8 cellular contexts compared by ENCODE assay signal in the genomic region with DNA sequence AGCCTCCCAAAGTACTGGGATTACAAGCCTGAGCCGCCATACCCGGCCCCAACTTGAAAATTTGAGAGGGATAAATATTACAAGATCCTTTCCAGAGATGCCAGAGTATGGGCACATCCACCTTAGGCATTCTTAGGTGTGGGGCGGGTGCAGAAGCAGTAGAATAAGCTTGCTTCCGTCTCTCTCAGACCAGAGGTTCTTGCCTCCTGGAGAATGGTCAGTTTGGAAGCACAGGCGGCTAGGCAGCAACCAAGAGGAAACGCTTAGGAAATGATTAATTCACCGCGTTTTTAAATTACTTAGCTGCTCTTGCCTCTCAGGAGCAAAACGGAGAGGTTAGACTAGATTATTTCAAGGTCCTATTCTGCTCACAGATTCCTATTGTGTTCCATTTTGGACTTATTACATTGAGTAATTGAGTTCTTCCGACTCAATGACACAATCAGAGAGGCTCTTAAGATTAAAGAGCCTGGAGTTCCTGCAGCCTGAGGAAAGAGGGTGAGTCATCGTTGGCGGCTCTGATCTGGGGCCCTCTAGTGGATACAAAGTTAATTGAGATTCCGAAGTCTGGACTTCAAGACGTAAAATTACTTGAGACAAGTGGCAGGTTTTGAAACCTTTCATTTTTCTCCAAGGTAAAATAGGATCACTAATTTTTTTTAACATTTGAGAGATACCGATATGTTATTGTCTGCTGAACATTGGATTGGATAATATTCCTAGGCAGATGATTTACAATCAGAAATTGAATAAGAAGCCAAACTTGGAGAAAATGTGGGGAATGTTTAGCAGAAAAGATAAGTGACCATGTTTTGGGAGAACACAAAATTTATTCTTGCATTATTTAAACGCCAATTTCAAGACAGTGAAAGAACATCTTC. TPM values are rescaled to one million over a fixed set of nuclear protein-coding genes. Genes with fewer than 3 reads are reported as not detected.
A peak's percentile ranks its signal among the peaks of the same experiment; 100 is the strongest.
DNase-seq lines count a peak whose midpoint lies in the region; ATAC-seq, FAIRE-seq and TF ChIP-seq lines count a peak whose summit lies in the region.

No MANE protein-coding gene starts in this region.

- no peaks in the 10 kb centered on the region for H3K9me3 ChIP-seq in ovary

- intact Hi-C loops in ovary (cut with DNase I): no loop called here

- no peaks in the 10 kb centered on the region for H3K36me3 ChIP-seq in ovary

- H3K27me3 Mint-ChIP-seq in glutamatergic neuron (ENCODE audit: unreplicated experiment) (no peaks in the 10 kb centered on the region), type B pancreatic cell (peaks cover 6% of the 10 kb centered on the region)

- H3K4me1 Mint-ChIP-seq in glutamatergic neuron (ENCODE audit: low read depth, unreplicated experiment): no peaks in the 10 kb centered on the region
- H3K4me1 Mint-ChIP-seq in type B pancreatic cell (ENCODE audit: unreplicated experiment): peaks cover 8% of the 10 kb centered on the region

- H3K27me3 ChIP-seq in ovary: no peaks in the 10 kb centered on the region

- peak; percentile 83 to 91 for ATAC-seq in activated naive CD4-positive, alpha-beta T cell treated with anti-CD3 and anti-CD28 coated beads, Interleukin-2, amount 50 U/mL, for 72 hours

- no peaks in the 10 kb centered on the region for H3K9me3 Mint-ChIP-seq in activated naive CD4-positive, alpha-beta T cell treated with anti-CD3 and anti-CD28 coated beads, Interleukin-2, amount 50 U/mL, for 72 hours
- H3K9me3 Mint-ChIP-seq in glutamatergic neuron (ENCODE audit: unreplicated experiment): no peaks in the 10 kb centered on the region
- peaks cover 4% of the 10 kb centered on the region for H3K9me3 Mint-ChIP-seq in type B pancreatic cell

- no peak overlapping the region for H3K27ac Mint-ChIP-seq in activated naive CD4-positive, alpha-beta T cell treated with anti-CD3 and anti-CD28 coated beads, Interleukin-2, amount 50 U/mL, for 72 hours
- H3K27ac Mint-ChIP-seq in glutamatergic neuron (ENCODE audit: unreplicated experiment): no peak overlapping the region
- peak overlapping the region; percentile 12 for H3K27ac Mint-ChIP-seq in type B pancreatic cell

- H3K4me1 ChIP-seq in ovary (ENCODE audit: insufficient read depth): no peaks in the 10 kb centered on the region

- no peak overlapping the region for H3K27ac ChIP-seq in ovary

- no peaks in the 10 kb centered on the region for H3K36me3 Mint-ChIP-seq in activated naive CD4-positive, alpha-beta T cell treated with anti-CD3 and anti-CD28 coated beads, Interleukin-2, amount 50 U/mL, for 72 hours
- H3K36me3 Mint-ChIP-seq in glutamatergic neuron (ENCODE audit: unreplicated experiment): no peaks in the 10 kb centered on the region
- H3K36me3 Mint-ChIP-seq in type B pancreatic cell: no peaks in the 10 kb centered on the region

- no peak overlapping the region for H3K4me3 Mint-ChIP-seq in glutamatergic neuron (ENCODE audit: unreplicated experiment)
- H3K4me3 Mint-ChIP-seq in type B pancreatic cell: peak overlapping the region; percentile 31

- DNase-seq in 8988T (peak; percentile 47), GM12891 (ENCODE audit: insufficient read length, low spot score) (peak; percentile 23), Kasumi-1 (lab: John Stamatoyannopoulos, UW) (peak; percentile 88 to 91), SIG-M5 treated with dmso at 0.1 percent for 504 hours (lab: John Stamatoyannopoulos, UW; ENCODE audit: unreplicated experiment) (peak; percentile 93), glutamatergic neuron (peak; percentile 32), ovary (peak in 4 of 5 donors; percentile 20 to 59 (median 34)), type B pancreatic cell (ENCODE audit: extremely low spot score, unreplicated experiment) (no peak)
- DNase-seq in activated naive CD4-positive, alpha-beta T cell treated with anti-CD3 and anti-CD28 coated beads, Interleukin-2, amount 50 U/mL, for 72 hours (ENCODE audit: low spot score in 2 of 2): peak in 1 of 2 donors; percentile 49

- TF ChIP-seq POLR2A in GM12891 (IDR thresholded peaks at IDR 0.05; ENCODE audit: low read depth, low read length): no peak
- TF ChIP-seq POLR2A in ovary (IDR thresholded peaks at IDR 0.05): no peak

- FAIRE-seq in GM12891 (lab: Jason Lieb, UNC): peak; percentile 57

- H3K4me3 ChIP-seq in ovary: no peak overlapping the region

- no peak for TF ChIP-seq EP300 in ovary (IDR thresholded peaks at IDR 0.05)

- TF ChIP-seq CTCF in glutamatergic neuron (IDR thresholded peaks at IDR 0.05; ENCODE audit: partially characterized antibody, unreplicated experiment): peak; percentile 81
- TF ChIP-seq CTCF in ovary (IDR thresholded peaks at IDR 0.05): peak; percentile 31 to 45 (median 43)
- peak; percentile 89 for TF ChIP-seq CTCF in type B pancreatic cell (conservative IDR thresholded peaks at IDR 0.05)

- WGBS in ovary, 3 donors: 18 to 26% (median 18%) methylated on average over 16 of the region's 16 CpGs

TF ChIP-seq in GM12891, 5 proteins besides CTCF, POLR2A, EP300 and RAD21:
- TF ChIP-seq POLR2AphosphoS5 (IDR thresholded peaks at IDR 0.05; ENCODE audit: low read depth, low read length) (no peak), PAX5 (IDR thresholded peaks at IDR 0.05; ENCODE audit: insufficient read depth, low read length, severe bottlenecking) (no peak), SPI1 (IDR thresholded peaks at IDR 0.05; ENCODE audit: low read depth, low read length) (no peak), TAF1 (IDR thresholded peaks at IDR 0.05; ENCODE audit: low read depth, low read length) (no peak), POU2F2 (IDR thresholded peaks at IDR 0.05; ENCODE audit: low read depth, low read length) (no peak)
TF ChIP-seq in GM12891: peak in this region for 0.

RNA-seq across cellular contexts. Expression of gene TOPAZ1, which starts 5.8 kb away (rescaled TPM):
- not detected for polyA plus RNA-seq in GM12891 (2012; ENCODE audit: low read depth, missing spikeins)
- total RNA-seq in activated naive CD4-positive, alpha-beta T cell treated with anti-CD3 and anti-CD28 coated beads, Interleukin-2, amount 50 U/mL, for 72 hours: not detected
- total RNA-seq in glutamatergic neuron (ENCODE audit: unreplicated experiment) (not detected), ovary (not detected), type B pancreatic cell (ENCODE audit: low replicate concordance) (not detected in 2 replicates)
- under 1 TPM in 1 of 2 donors, not detected in 1; 0.02 TPM for polyA plus RNA-seq in ovary
